15 cellular contexts compared by ENCODE assay signal in the genomic region with DNA sequence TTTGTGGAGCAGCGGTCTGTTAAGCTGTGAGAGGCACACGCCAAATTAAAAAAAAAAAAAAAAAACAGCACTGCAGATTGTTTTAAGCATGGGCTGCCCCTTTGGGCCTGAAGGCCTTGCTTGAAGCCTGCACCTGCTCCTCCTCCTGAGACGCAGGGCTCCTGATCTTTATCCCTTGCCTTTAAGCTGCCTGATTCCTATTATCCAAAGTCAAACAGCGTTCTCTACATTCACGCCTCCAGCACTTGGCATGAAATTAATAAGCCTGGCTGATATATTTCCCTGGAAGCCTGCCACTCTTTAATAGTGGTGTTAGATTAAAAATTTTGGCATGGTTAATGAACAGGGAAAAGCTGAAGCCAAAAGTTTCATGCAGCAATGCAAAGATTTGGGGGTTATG.
A peak's percentile ranks its signal among the peaks of the same experiment; 100 is the strongest.
DNase-seq lines count a peak whose midpoint lies in the region; TF ChIP-seq lines count a peak whose summit lies in the region.
"Had no signal": no experiment of that assay in that cellular context is flagged by ENCODE, and none has a peak within 500 bp of the region (broad histone marks: within the 10 kb centered on the region; RNA-seq: fewer than 3 reads in every experiment).

No MANE protein-coding gene starts in this region.

- H3K4me1 ChIP-seq in breast epithelium: no peaks in the 10 kb centered on the region
- H3K4me1 ChIP-seq in neural progenitor cell: peaks cover 7% of the 10 kb centered on the region

- H3K4me3 Mint-ChIP-seq in neural progenitor cell: no peak overlapping the region
- H3K4me3 Mint-ChIP-seq: CD4-positive, alpha-beta memory T cell; IgD-negative memory B cell; T-helper 2 cell treated with Interferon-gamma antibody and Interleukin-4, amounts not matched to agents 5 μg/mL and 100 μg/mL, for 36 hours had no signal

- peaks cover 20% of the 10 kb centered on the region for H3K9me3 Mint-ChIP-seq in neural progenitor cell

- no peaks in the 10 kb centered on the region for H4K20me1 ChIP-seq in neural progenitor cell (ENCODE audit: low read depth)

- H3K4me2 ChIP-seq in neural progenitor cell: no peak overlapping the region

- no peak overlapping the region for H3K4me3 ChIP-seq in breast epithelium
- H3K4me3 ChIP-seq in neural progenitor cell: no peak overlapping the region
- H3K4me3 ChIP-seq: GM23248 had no signal

- intact Hi-C loops in breast epithelium (cut with DNase I; ENCODE audit: low total_unique reads): no loop called here

- TF ChIP-seq POLR2A in breast epithelium (IDR thresholded peaks at IDR 0.05): no peak

- H3K4me1 Mint-ChIP-seq in neural progenitor cell: peaks cover 34% of the 10 kb centered on the region

- peaks cover 2% of the 10 kb centered on the region for H3K27me3 Mint-ChIP-seq in neural progenitor cell (ENCODE audit: insufficient read depth, low read depth)

- H3K27ac ChIP-seq in breast epithelium (no peak overlapping the region), neural progenitor cell (no peak overlapping the region)
- H3K27ac ChIP-seq: GM23248 had no signal

- no peak for TF ChIP-seq CTCF in breast epithelium (IDR thresholded peaks at IDR 0.05)
- TF ChIP-seq CTCF in neural progenitor cell (IDR thresholded peaks at IDR 0.05): no peak

- no peaks in the 10 kb centered on the region for H3K79me2 ChIP-seq in neural progenitor cell (ENCODE audit: low read depth)

- H3K9ac ChIP-seq in neural progenitor cell: no peak overlapping the region
- H3K9ac ChIP-seq: GM23248 had no signal

- peak; percentile 7 to 90 for DNase-seq in T47D (ENCODE audit: low read depth in 1 of 2, low spot score in 1 of 2)
- no peak for DNase-seq in breast epithelium (ENCODE audit: low spot score in 2 of 2)
- DNase-seq in NCI-H1105 (lab: John Stamatoyannopoulos, UW): peak; percentile 85
- DNase-seq in NCI-H446 (lab: John Stamatoyannopoulos, UW): peak; percentile 27 to 63
- peak; percentile 60 for DNase-seq in neural progenitor cell (ENCODE audit: low spot score)
- DNase-seq in activated effector memory CD4-positive, alpha-beta T cell treated with anti-CD3 and anti-CD28 coated beads, Interleukin-2, amount 50 U/mL, for 16 hours: no peak
- DNase-seq in hypothalamus (lab: John Stamatoyannopoulos, UW): no peak
- DNase-seq: CD4-positive, alpha-beta memory T cell; DND-41; GM23248; NCI-H1436 treated with DMSO at 0.1 percent for 48 hours; NCI-H2171 treated with DMSO at 0.1 percent for 48 hours; NCI-H526 had no signal

- peaks cover 3% of the 10 kb centered on the region for H3K36me3 Mint-ChIP-seq in neural progenitor cell
- H3K36me3 Mint-ChIP-seq: IgD-negative memory B cell had no signal

- no peaks in the 10 kb centered on the region for H3K36me3 ChIP-seq in breast epithelium
- H3K36me3 ChIP-seq in neural progenitor cell: no peaks in the 10 kb centered on the region

- no peak overlapping the region for H3K27ac Mint-ChIP-seq in neural progenitor cell
- H3K27ac Mint-ChIP-seq: CD4-positive, alpha-beta memory T cell; IgD-negative memory B cell; T-helper 2 cell treated with Interferon-gamma antibody and Interleukin-4, amounts not matched to agents 5 μg/mL and 100 μg/mL, for 36 hours had no signal

- in situ Hi-C loops in T47D (cut with HindIII; ENCODE audit: low pct_unique_long_range_greater_than_20kb, low sequenced_read_pairs): no loop called here

- H3K9me3 ChIP-seq in breast epithelium: peaks cover 0 to 10% of the 10 kb centered on the region in 2 donors
- peaks cover 13% of the 10 kb centered on the region for H3K9me3 ChIP-seq in neural progenitor cell (ENCODE audit: low read depth)

- H2AFZ ChIP-seq in neural progenitor cell (replicated peaks): no peak overlapping the region
- H2AFZ ChIP-seq: GM23248 had no signal

- H3F3A ChIP-seq in neural progenitor cell (ENCODE audit: low read depth): no peaks in the 10 kb centered on the region

- no peaks in the 10 kb centered on the region for H3K27me3 ChIP-seq in breast epithelium
- H3K27me3 ChIP-seq in neural progenitor cell: no peaks in the 10 kb centered on the region

Comparison
In these comparisons a context has a peak if more than half of its experiments do, and no peak if none do; other contexts are left out.
1. DNase-seq: peak in T47D (2 of 2), NCI-H1105 (single experiment), NCI-H446 (2 of 2) and neural progenitor cell (single experiment); none in breast epithelium (0 of 2), activated effector memory CD4-positive, alpha-beta T cell treated with anti-CD3 and anti-CD28 coated beads, Interleukin-2, amount 50 U/mL, for 16 hours (single experiment) and hypothalamus (0 of 51).